Comparison of ENCODE assay signal across 16 cellular contexts in the genomic region with DNA sequence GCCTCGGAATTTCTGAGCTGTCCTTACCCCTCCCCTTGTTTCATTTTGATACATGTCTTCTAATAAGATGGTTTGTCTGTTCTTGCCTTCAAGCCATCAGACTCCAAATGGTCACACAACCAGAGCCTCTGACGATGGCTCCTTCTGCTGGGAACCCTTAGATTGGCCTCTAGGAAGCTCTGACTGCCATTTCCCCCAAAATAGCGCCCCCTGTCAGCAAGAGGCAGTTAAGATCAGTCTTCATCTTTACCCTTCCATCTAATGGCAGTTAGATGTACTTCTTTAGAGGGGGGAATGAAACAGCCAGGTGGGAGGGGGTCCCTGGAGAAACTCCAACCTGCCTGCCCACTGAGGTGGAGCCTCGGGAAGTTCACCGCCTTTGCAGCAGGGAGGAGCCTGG.
DNase-seq lines count a peak whose midpoint lies in the region; ATAC-seq and TF ChIP-seq lines count a peak whose summit lies in the region.
"Had no signal": no experiment of that assay in that cellular context is flagged by ENCODE, and none has a peak within 500 bp of the region (broad histone marks: within the 10 kb centered on the region; RNA-seq: fewer than 3 reads in every experiment).

No MANE protein-coding gene starts in this region.

- TF ChIP-seq CTCF in A673 (conservative IDR thresholded peaks at IDR 0.05; ENCODE audit: low read depth, low read length) (peak; percentile 44), GM12874 (IDR thresholded peaks at IDR 0.05; ENCODE audit: insufficient read depth, low read depth, low read length) (peak; percentile 43; the same call in 1 of the 2 replicates), OCI-LY1 (IDR thresholded peaks at IDR 0.05; ENCODE audit: low read length) (peak; percentile 62), choroid plexus epithelial cell (conservative IDR thresholded peaks at IDR 0.05; ENCODE audit: low read depth, low read length) (peak; percentile 9), heart right ventricle (IDR thresholded peaks at IDR 0.05) (peak in 1 of 9 donors; percentile 11)

- POLR2A ChIA-PET in A673 (lab: Charles Lee; ENCODE audit: low non-redundant PET), result no interaction called here

- no TSS peak for BruUV-seq in A673 (replicated peaks; lab: Mats Ljungman, UMichigan)

- no peak for ATAC-seq in heart right ventricle
- ATAC-seq in GM18907 (IDR thresholded peaks at IDR 0.05; ENCODE audit: unreplicated experiment), result no peak
- ATAC-seq in GM21825 (IDR thresholded peaks at IDR 0.05; ENCODE audit: unreplicated experiment), result no peak
- ATAC-seq: T-cell had no signal

- H3K27ac ChIP-seq in A673 (ENCODE audit: low read depth, low read length, poor library complexity, severe bottlenecking), result no peak overlapping the region
- H3K27ac ChIP-seq in OCI-LY1 (ENCODE audit: low read depth, low read length, poor library complexity, severe bottlenecking), result no peak overlapping the region
- no peak overlapping the region for H3K27ac ChIP-seq in heart right ventricle
- H3K27ac ChIP-seq: neutrophil, uterus, WERI-Rb-1 had no signal

- H3K9me2 ChIP-seq in OCI-LY1 (ENCODE audit: low read depth, low read length), result no peaks in the 10 kb centered on the region

- H3K27me3 ChIP-seq in A673 (replicated peaks; ENCODE audit: insufficient read depth, low read depth, low read length, poor library complexity) (no peaks in the 10 kb centered on the region), OCI-LY1 (ENCODE audit: insufficient read depth, low read length) (no peaks in the 10 kb centered on the region), heart right ventricle (no peaks in the 10 kb centered on the region)
- H3K27me3 ChIP-seq: neutrophil, uterus had no signal

- no peak overlapping the region for H3K9ac ChIP-seq in OCI-LY1 (ENCODE audit: low read length)

- no peak overlapping the region for H3K4me3 ChIP-seq in A673 (ENCODE audit: low read depth, low read length, poor library complexity, severe bottlenecking)
- no peak overlapping the region for H3K4me3 ChIP-seq in OCI-LY1 (ENCODE audit: low read depth, low read length, poor library complexity, severe bottlenecking)
- no peak overlapping the region for H3K4me3 ChIP-seq in choroid plexus epithelial cell (ENCODE audit: low read depth, low read length)
- H3K4me3 ChIP-seq in heart right ventricle, result no peak overlapping the region
- H3K4me3 ChIP-seq: uterus had no signal

- CTCF ChIA-PET in A673 (lab: Charles Lee), result no interaction called here

- no peaks in the 10 kb centered on the region for H3K79me2 ChIP-seq in OCI-LY1 (ENCODE audit: insufficient read depth, low read length)

- H3K9me3 ChIP-seq in A673 (ENCODE audit: low read depth, low read length, poor library complexity, severe bottlenecking) (no peaks in the 10 kb centered on the region), OCI-LY1 (ENCODE audit: low read length) (no peaks in the 10 kb centered on the region), heart right ventricle (peaks cover 0 to 6% (median 0%) of the 10 kb centered on the region in 11 donors)
- H3K9me3 ChIP-seq: neutrophil, uterus had no signal

- H3K4me1 ChIP-seq in A673 (ENCODE audit: insufficient read depth, low read length, poor library complexity, severe bottlenecking), result no peaks in the 10 kb centered on the region
- H3K4me1 ChIP-seq in OCI-LY1 (ENCODE audit: insufficient read depth, low read length, severe bottlenecking), result peaks cover 14% of the 10 kb centered on the region
- peaks cover 0 to 24% (median 16%) of the 10 kb centered on the region in 9 donors for H3K4me1 ChIP-seq in heart right ventricle

- no peaks in the 10 kb centered on the region for H4K20me1 ChIP-seq in OCI-LY1 (ENCODE audit: insufficient read depth, low read length)

- no peaks in the 10 kb centered on the region for H3F3A ChIP-seq in OCI-LY1 (ENCODE audit: insufficient read depth, low read length)

- H3K36me3 ChIP-seq in A673 (ENCODE audit: insufficient read depth, low read length, poor library complexity, severe bottlenecking) (no peaks in the 10 kb centered on the region), OCI-LY1 (ENCODE audit: insufficient read depth, low read length) (no peaks in the 10 kb centered on the region), heart right ventricle (no peaks in the 10 kb centered on the region)
- H3K36me3 ChIP-seq: neutrophil, uterus, WERI-Rb-1 had no signal

- intact Hi-C loops in A673 (cut with micrococcal nuclease; ENCODE audit: unreplicated experiment), result no loop called here
- intact Hi-C loops in heart right ventricle (cut with DNase I), result no loop called here

- peak; percentile 10 for DNase-seq in A673 (ENCODE audit: low spot score)
- DNase-seq in choroid plexus epithelial cell (ENCODE audit: low read depth), result no peak
- DNase-seq in heart right ventricle, result no peak
- DNase-seq in NCI-H187 (lab: John Stamatoyannopoulos, UW), result no peak
- DNase-seq: caudate nucleus; effector CD8-positive, alpha-beta T cell; NCI-H2081; NCI-H524 treated with DMSO at 0.1 percent for 48 hours; T-cell; uterus; WERI-Rb-1 had no signal

- H3K4me2 ChIP-seq in OCI-LY1 (ENCODE audit: low read length), result no peak overlapping the region

- H2AFZ ChIP-seq in OCI-LY1 (ENCODE audit: low read length), result no peak overlapping the region

- WGBS in heart right ventricle, 2 donors, result 77 to 80% methylated on average over 5 of the region's 5 CpGs
